28 cellular contexts compared by ENCODE assay signal in genomic region chr12:3976351-3976938, GRCh38.
DNase-seq lines count a peak whose midpoint lies in the region; ATAC-seq and TF ChIP-seq lines count a peak whose summit lies in the region.
"Had no signal": no experiment of that assay in that cellular context is flagged by ENCODE, and none has a peak within 500 bp of the region (broad histone marks: within the 10 kb centered on the region; RNA-seq: fewer than 3 reads in every experiment).

No MANE protein-coding gene starts in this region.

- H3K4me2 ChIP-seq in parathyroid adenoma (ENCODE audit: low read length), result no peak overlapping the region
- H3K4me2 ChIP-seq: hepatocyte had no signal

- no peak overlapping the region for H3K9ac ChIP-seq in parathyroid adenoma

- peaks cover 60% of the 10 kb centered on the region for H3K4me1 Mint-ChIP-seq in CD4-positive, alpha-beta T cell (ENCODE audit: low read depth)
- peaks cover 90% of the 10 kb centered on the region for H3K4me1 Mint-ChIP-seq in activated T-cell treated with anti-CD3 and anti-CD28 coated beads, Interleukin-2, amount 50 U/mL, for 72 hours (ENCODE audit: low read depth)
- no peaks in the 10 kb centered on the region for H3K4me1 Mint-ChIP-seq in progenitor cell of endocrine pancreas (ENCODE audit: low read depth)

- H3K27me3 ChIP-seq in CD4-positive, alpha-beta T cell (ENCODE audit: control insufficient read depth, insufficient read depth, low read length), result no peaks in the 10 kb centered on the region
- no peaks in the 10 kb centered on the region for H3K27me3 ChIP-seq in parathyroid adenoma (ENCODE audit: control insufficient read depth, insufficient read depth, low read length)
- H3K27me3 ChIP-seq: body of pancreas, hepatocyte, pancreas, Peyer's patch, SJCRH30 had no signal

- no peaks in the 10 kb centered on the region for H3K36me3 ChIP-seq in parathyroid adenoma (ENCODE audit: control insufficient read depth, insufficient read depth, low read length)
- H3K36me3 ChIP-seq: left ventricle myocardium inferior, pancreas, Peyer's patch, SJCRH30, thoracic aorta had no signal

- no peak overlapping the region for H3K27ac ChIP-seq in CD4-positive, alpha-beta T cell (ENCODE audit: low read depth, low read length)
- H3K27ac ChIP-seq in parathyroid adenoma, result peak overlapping the region; percentile 53
- H3K27ac ChIP-seq: body of pancreas, hepatocyte, left ventricle myocardium inferior, pancreas, Peyer's patch, SJCRH30, thoracic aorta, VCaP had no signal

- TF ChIP-seq CTCF in CD4-positive, alpha-beta T cell (IDR thresholded peaks at IDR 0.05), result no peak
- TF ChIP-seq CTCF in parathyroid adenoma (IDR thresholded peaks at IDR 0.05) (no peak), progenitor cell of endocrine pancreas (IDR thresholded peaks at IDR 0.05; ENCODE audit: unreplicated experiment) (no peak)

- no peaks in the 10 kb centered on the region for H3K9me3 Mint-ChIP-seq in CD4-positive, alpha-beta T cell
- H3K9me3 Mint-ChIP-seq in activated T-cell treated with anti-CD3 and anti-CD28 coated beads, Interleukin-2, amount 50 U/mL, for 72 hours, result peaks cover 2 to 4% of the 10 kb centered on the region in 2 donors
- H3K9me3 Mint-ChIP-seq in progenitor cell of endocrine pancreas (ENCODE audit: low read depth), result peaks cover 9% of the 10 kb centered on the region
- H3K9me3 Mint-ChIP-seq: immature natural killer cell had no signal

- peak; percentile 48 to 56 for ATAC-seq in activated CD4-positive, CD25-positive, alpha-beta regulatory T cell treated with anti-CD3 and anti-CD28 coated beads, Interleukin-2, amount 50 U/mL, for 24 hours
- ATAC-seq in CD4-positive, alpha-beta T cell (ENCODE audit: poor library complexity), result no peak
- ATAC-seq in activated T-cell treated with anti-CD3 and anti-CD28 coated beads, Interleukin-2, amount 50 U/mL, for 72 hours (replicated peaks in 1 of 2), result peak; percentile 78 to 83
- ATAC-seq: body of pancreas; effector memory CD8-positive, alpha-beta T cell; esophagus mucosa; pancreas; sciatic nerve had no signal

- no peaks in the 10 kb centered on the region for H3K36me3 Mint-ChIP-seq in CD4-positive, alpha-beta T cell (ENCODE audit: low read depth)
- peaks cover 0 to 3% of the 10 kb centered on the region in 2 donors for H3K36me3 Mint-ChIP-seq in activated T-cell treated with anti-CD3 and anti-CD28 coated beads, Interleukin-2, amount 50 U/mL, for 72 hours (ENCODE audit: insufficient read depth in 2 of 2)
- H3K36me3 Mint-ChIP-seq in progenitor cell of endocrine pancreas (ENCODE audit: insufficient read depth), result no peaks in the 10 kb centered on the region
- H3K36me3 Mint-ChIP-seq: immature natural killer cell had no signal

- H3K4me3 ChIP-seq in parathyroid adenoma (ENCODE audit: low read depth, low read length), result no peak overlapping the region
- H3K4me3 ChIP-seq: body of pancreas, hepatocyte, left ventricle myocardium inferior, pancreas, Peyer's patch, SJCRH30, thoracic aorta had no signal

- no peaks in the 10 kb centered on the region for H3K79me2 ChIP-seq in parathyroid adenoma
- H3K79me2 ChIP-seq: hepatocyte had no signal

- H2AFZ ChIP-seq in parathyroid adenoma, result no peak overlapping the region
- H2AFZ ChIP-seq: hepatocyte had no signal

- H3K9me3 ChIP-seq in CD4-positive, alpha-beta T cell (ENCODE audit: control insufficient read depth, low read length), result no peaks in the 10 kb centered on the region
- no peaks in the 10 kb centered on the region for H3K9me3 ChIP-seq in parathyroid adenoma (ENCODE audit: control insufficient read depth, low read length)
- H3K9me3 ChIP-seq: body of pancreas, left ventricle myocardium inferior, pancreas, Peyer's patch, thoracic aorta had no signal

- peaks cover 28% of the 10 kb centered on the region for H3K4me1 ChIP-seq in parathyroid adenoma
- H3K4me1 ChIP-seq: body of pancreas, left ventricle myocardium inferior, pancreas had no signal

- no peak for DNase-seq in activated CD4-positive, CD25-positive, alpha-beta regulatory T cell (lab: John Stamatoyannopoulos, UW)
- DNase-seq in CD4-positive, alpha-beta T cell, result no peak
- DNase-seq in activated T-cell treated with anti-CD3 and anti-CD28 coated beads, Interleukin-2, amount 50 U/mL, for 72 hours, result peak; percentile 53 to 61
- DNase-seq in progenitor cell of endocrine pancreas (ENCODE audit: low spot score, unreplicated experiment) (no peak), NCI-H526 (lab: John Stamatoyannopoulos, UW) (no peak), HPDE6-E6E7 (ENCODE audit: extremely low spot score) (no peak)
- DNase-seq: 8988T; body of pancreas; DMS79 treated with DMSO at 0.1 percent for 48 hours; effector memory CD8-positive, alpha-beta T cell; HCEC 1CT; immature natural killer cell; left ventricle myocardium inferior; midbrain; NCI-H1436; NCI-H2107; NCI-H510A; pancreas; Peyer's patch; SJCRH30 had no signal

- H3K27me3 Mint-ChIP-seq in CD4-positive, alpha-beta T cell, result no peaks in the 10 kb centered on the region
- no peaks in the 10 kb centered on the region for H3K27me3 Mint-ChIP-seq in activated T-cell treated with anti-CD3 and anti-CD28 coated beads, Interleukin-2, amount 50 U/mL, for 72 hours (ENCODE audit: low read depth)
- peaks cover 6% of the 10 kb centered on the region for H3K27me3 Mint-ChIP-seq in progenitor cell of endocrine pancreas

- CTCF ChIA-PET in CD4-positive, alpha-beta T cell (lab: Charles Lee), result interaction anchor here (1.0 to 1.3 kb wide), 3 partner anchors 12 to 91 kb away, joined by 3 to 4 read pairs (median 3); no protein-coding TSS in a partner anchor

- no peak overlapping the region for H3K4me3 Mint-ChIP-seq in CD4-positive, alpha-beta T cell
- H3K4me3 Mint-ChIP-seq in activated T-cell treated with anti-CD3 and anti-CD28 coated beads, Interleukin-2, amount 50 U/mL, for 72 hours, result peak overlapping the region; percentile 41 to 58
- H3K4me3 Mint-ChIP-seq in progenitor cell of endocrine pancreas (ENCODE audit: low read depth), result no peak overlapping the region
- H3K4me3 Mint-ChIP-seq: effector memory CD8-positive, alpha-beta T cell; immature natural killer cell; nephron had no signal

- H3K27ac Mint-ChIP-seq in CD4-positive, alpha-beta T cell, result peak overlapping the region; percentile 84
- peak overlapping the region; percentile 3 for H3K27ac Mint-ChIP-seq in activated T-cell treated with anti-CD3 and anti-CD28 coated beads, Interleukin-2, amount 50 U/mL, for 72 hours
- H3K27ac Mint-ChIP-seq in progenitor cell of endocrine pancreas, result no peak overlapping the region
- H3K27ac Mint-ChIP-seq: effector memory CD8-positive, alpha-beta T cell; immature natural killer cell; nephron had no signal

- intact Hi-C loops in CD4-positive, alpha-beta T cell (cut with DNase I, micrococcal nuclease), result no loop called here

- POLR2A ChIA-PET in CD4-positive, alpha-beta T cell (lab: Charles Lee), result interaction anchor here (0.6 to 4.8 kb wide), 6 partner anchors 13 to 301 kb away, joined by 3 to 70 read pairs (median 4); no protein-coding TSS in a partner anchor

Comparison
In these comparisons a context has a peak if more than half of its experiments do, and no peak if none do; other contexts are left out.
1. DNase-seq: peak in activated T-cell treated with anti-CD3 and anti-CD28 coated beads, Interleukin-2, amount 50 U/mL, for 72 hours (2 of 2); none in activated CD4-positive, CD25-positive, alpha-beta regulatory T cell (0 of 4), CD4-positive, alpha-beta T cell (0 of 10), progenitor cell of endocrine pancreas (single experiment), NCI-H526 (0 of 2) and HPDE6-E6E7 (single experiment).
2. H3K4me3 Mint-ChIP-seq: peak in activated T-cell treated with anti-CD3 and anti-CD28 coated beads, Interleukin-2, amount 50 U/mL, for 72 hours (2 of 2); none in CD4-positive, alpha-beta T cell (single experiment) and progenitor cell of endocrine pancreas (single experiment).